13 cellular contexts compared by ENCODE assay signal in the genomic region with DNA sequence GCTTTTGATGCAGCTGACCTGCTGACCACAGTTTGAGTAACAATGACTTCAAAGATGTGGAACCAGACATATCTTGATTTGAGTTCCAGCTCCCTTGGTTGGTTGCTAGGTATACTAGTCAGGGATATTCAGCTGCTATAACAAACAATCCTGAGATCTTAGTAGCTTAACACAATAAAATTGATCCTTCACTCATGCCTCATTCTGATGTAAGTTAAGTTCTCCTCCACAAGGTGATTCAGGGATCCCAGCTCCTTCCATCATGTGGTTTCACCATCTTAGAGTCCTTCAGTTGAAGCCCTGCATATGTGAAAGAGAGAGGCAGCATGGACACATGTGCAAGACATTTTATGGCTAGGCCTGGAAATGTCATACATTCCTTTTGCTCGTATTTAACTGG. TPM values are rescaled to one million over a fixed set of nuclear protein-coding genes. Genes with fewer than 3 reads are reported as not detected.
A peak's percentile ranks its signal among the peaks of the same experiment; 100 is the strongest.
DNase-seq lines count a peak whose midpoint lies in the region; ATAC-seq, FAIRE-seq and TF ChIP-seq lines count a peak whose summit lies in the region.
"Had no signal": no experiment of that assay in that cellular context is flagged by ENCODE, and none has a peak within 500 bp of the region (broad histone marks: within the 10 kb centered on the region; RNA-seq: fewer than 3 reads in every experiment).

No MANE protein-coding gene starts in this region.

- H3K9me3 Mint-ChIP-seq in activated naive CD8-positive, alpha-beta T cell treated with anti-CD3 and anti-CD28 coated beads, Interleukin-2, amount 10 ng/mL, durations not matched to agents 7 days and 5 days: no peaks in the 10 kb centered on the region

- H3K27ac ChIP-seq in caudate nucleus (ENCODE audit: low read depth, low read length): no peak overlapping the region
- no peak overlapping the region for H3K27ac ChIP-seq in uterus
- H3K27ac ChIP-seq: esophagus squamous epithelium had no signal

- H3K4me1 Mint-ChIP-seq in activated naive CD8-positive, alpha-beta T cell treated with anti-CD3 and anti-CD28 coated beads, Interleukin-2, amount 10 ng/mL, durations not matched to agents 7 days and 5 days: peaks cover 25% of the 10 kb centered on the region

- TF ChIP-seq POLR2A in uterus (IDR thresholded peaks at IDR 0.05): no peak

- no peak for TF ChIP-seq CTCF in D721Med (IDR thresholded peaks at IDR 0.05; ENCODE audit: insufficient read depth, missing control alignments)
- TF ChIP-seq CTCF in uterus (IDR thresholded peaks at IDR 0.05): no peak

- no peaks in the 10 kb centered on the region for H3K4me1 ChIP-seq in uterus
- H3K4me1 ChIP-seq: esophagus squamous epithelium had no signal

- intact Hi-C loops in posterior cingulate gyrus (cut with DNase I) (no loop called here), uterus (cut with DNase I; ENCODE audit: low total_unique reads) (no loop called here)

- no peak overlapping the region for H3K4me3 ChIP-seq in uterus
- H3K4me3 ChIP-seq: esophagus squamous epithelium had no signal

- peak overlapping the region; percentile 32 for H3K4me3 Mint-ChIP-seq in activated naive CD8-positive, alpha-beta T cell treated with anti-CD3 and anti-CD28 coated beads, Interleukin-2, amount 10 ng/mL, durations not matched to agents 7 days and 5 days

- no peaks in the 10 kb centered on the region for H3K27me3 Mint-ChIP-seq in activated naive CD8-positive, alpha-beta T cell treated with anti-CD3 and anti-CD28 coated beads, Interleukin-2, amount 10 ng/mL, durations not matched to agents 7 days and 5 days

- POLR2A ChIA-PET in activated naive CD8-positive, alpha-beta T cell treated with anti-CD3 and anti-CD28 coated beads, Interleukin-2, amount 10 ng/mL, durations not matched to agents 7 days and 5 days (lab: Charles Lee): no interaction called here

- no peaks in the 10 kb centered on the region for H3K27me3 ChIP-seq in uterus
- H3K27me3 ChIP-seq: esophagus squamous epithelium had no signal

- peak; percentile 55 for FAIRE-seq in D721Med (lab: Jason Lieb, UNC)

- DNase-seq in D721Med (ENCODE audit: insufficient read length, low spot score) (no peak), caudate nucleus (lab: John Stamatoyannopoulos, UW) (no peak), posterior cingulate gyrus (no peak), uterus (no peak), GF-D8 (lab: John Stamatoyannopoulos, UW) (no peak)
- no peak for DNase-seq in activated naive CD8-positive, alpha-beta T cell treated with anti-CD3 and anti-CD28 coated beads, Interleukin-2, amount 10 ng/mL, durations not matched to agents 7 days and 5 days
- DNase-seq: amniotic stem cell, DMS79, esophagus squamous epithelium, IMR-90 had no signal

- ATAC-seq in GM19397 (IDR thresholded peaks at IDR 0.05; ENCODE audit: unreplicated experiment): peak; percentile 31
- peak; percentile 26 for ATAC-seq in HG03095 (IDR thresholded peaks at IDR 0.05; ENCODE audit: unreplicated experiment)
- ATAC-seq in activated naive CD8-positive, alpha-beta T cell treated with anti-CD3 and anti-CD28 coated beads, Interleukin-2, amount 10 ng/mL, durations not matched to agents 7 days and 5 days (ENCODE audit: low read depth): peak; percentile 26

- H3K36me3 Mint-ChIP-seq in activated naive CD8-positive, alpha-beta T cell treated with anti-CD3 and anti-CD28 coated beads, Interleukin-2, amount 10 ng/mL, durations not matched to agents 7 days and 5 days: peaks cover 2% of the 10 kb centered on the region

- peak overlapping the region; percentile 67 for H3K27ac Mint-ChIP-seq in activated naive CD8-positive, alpha-beta T cell treated with anti-CD3 and anti-CD28 coated beads, Interleukin-2, amount 10 ng/mL, durations not matched to agents 7 days and 5 days

- no peaks in the 10 kb centered on the region for H3K9me3 ChIP-seq in uterus
- H3K9me3 ChIP-seq: esophagus squamous epithelium had no signal

- no peaks in the 10 kb centered on the region for H3K36me3 ChIP-seq in uterus
- H3K36me3 ChIP-seq: esophagus squamous epithelium had no signal

RNA-seq across cellular contexts. Expression of a gene that starts 7.3 kb away (rescaled TPM):
- total RNA-seq in activated naive CD8-positive, alpha-beta T cell treated with anti-CD3 and anti-CD28 coated beads, Interleukin-2, amount 10 ng/mL, durations not matched to agents 7 days and 5 days: 1 to 10 TPM in 1 of 2 experiments, not detected in 1; 1.6 TPM
- not detected for total RNA-seq in uterus
- total RNA-seq: esophagus squamous epithelium, IMR-90, kidney epithelial cell had no signal

RNA-seq across cellular contexts. Expression of a gene that starts 21.9 kb away (rescaled TPM):
- 10 to 100 TPM; 59.8 to 64.9 TPM for total RNA-seq in activated naive CD8-positive, alpha-beta T cell treated with anti-CD3 and anti-CD28 coated beads, Interleukin-2, amount 10 ng/mL, durations not matched to agents 7 days and 5 days
- 10 to 100 TPM in 3 of 4 donors, 1 to 10 TPM in 1; 8.5 to 31.0 (median 20.4) TPM for total RNA-seq in uterus

RNA-seq across cellular contexts. Expression of a gene that starts 59.0 kb away (rescaled TPM):
- 10 to 100 TPM; 47.9 to 50.5 TPM for total RNA-seq in activated naive CD8-positive, alpha-beta T cell treated with anti-CD3 and anti-CD28 coated beads, Interleukin-2, amount 10 ng/mL, durations not matched to agents 7 days and 5 days
- total RNA-seq in uterus: 10 to 100 TPM in 1 of 4 donors, 1 to 10 TPM in 2, under 1 TPM in 1; 0.28 to 16.7 (median 6.1) TPM
